13 cellular contexts compared by ENCODE assay signal in genomic region chr11:134725939-134726639, GRCh38.
A peak's percentile ranks its signal among the peaks of the same experiment; 100 is the strongest.
DNase-seq lines count a peak whose midpoint lies in the region; ATAC-seq and TF ChIP-seq lines count a peak whose summit lies in the region.
"Had no signal": no experiment of that assay in that cellular context is flagged by ENCODE, and none has a peak within 500 bp of the region (broad histone marks: within the 10 kb centered on the region; RNA-seq: fewer than 3 reads in every experiment).

No MANE protein-coding gene starts in this region.

- POLR2A ChIA-PET in activated CD4-positive, alpha-beta memory T cell treated with anti-CD3 and anti-CD28 coated beads for 36 hours (lab: Charles Lee) = no interaction called here

- H3K27ac ChIP-seq in dorsolateral prefrontal cortex = peak overlapping the region in 4 of 59 donors; percentile 6 to 47 (median 30)

- H3K27me3 Mint-ChIP-seq in nephron (ENCODE audit: low read depth) = peaks cover 56% of the 10 kb centered on the region
- H3K27me3 Mint-ChIP-seq in activated CD4-positive, alpha-beta memory T cell treated with anti-CD3 and anti-CD28 coated beads for 36 hours = peaks cover 14% of the 10 kb centered on the region

- H3K27me3 ChIP-seq in dorsolateral prefrontal cortex = peaks cover 0 to 20% (median 0%) of the 10 kb centered on the region in 45 donors

- TF ChIP-seq CTCF in dorsolateral prefrontal cortex (IDR thresholded peaks at IDR 0.05 in 54 of 56, conservative IDR thresholded peaks at IDR 0.05 in 2 of 56; ENCODE audit: low read depth in 1 of 56, partially characterized antibody in 56 of 56) (peak in 34 of 56 donors; percentile 6 to 46 (median 29)), nephron (IDR thresholded peaks at IDR 0.05; ENCODE audit: unreplicated experiment in 3 of 3) (peak; percentile 37 to 49 (median 39))

- peak overlapping the region in 1 of 3 experiments; percentile 13 for H3K27ac Mint-ChIP-seq in nephron
- H3K27ac Mint-ChIP-seq in activated CD4-positive, alpha-beta memory T cell treated with anti-CD3 and anti-CD28 coated beads for 36 hours = no peak overlapping the region
- H3K27ac Mint-ChIP-seq: CD4-positive, alpha-beta T cell; natural killer cell treated with Interleukin-12 subunit alpha and Interleukin-12 subunit beta and Interleukin-15 and Interleukin-18, amount 100 ng/mL, for 72 hours; T-cell had no signal

- no peak overlapping the region for H3K4me3 Mint-ChIP-seq in nephron
- H3K4me3 Mint-ChIP-seq in activated CD4-positive, alpha-beta memory T cell treated with anti-CD3 and anti-CD28 coated beads for 36 hours = no peak overlapping the region
- H3K4me3 Mint-ChIP-seq: CD4-positive, alpha-beta T cell; natural killer cell treated with Interleukin-12 subunit alpha and Interleukin-12 subunit beta and Interleukin-15 and Interleukin-18, amount 100 ng/mL, for 72 hours; T-cell had no signal

- no peak for ATAC-seq in HG02840 (IDR thresholded peaks at IDR 0.05; ENCODE audit: low FRiP score, unreplicated experiment)
- ATAC-seq: stimulated activated naive CD8-positive, alpha-beta T cell treated with anti-CD3 and anti-CD28 coated beads, Interleukin-15, Interleukin-2, amounts not matched to agents 100 U/mL and 50 U/mL, for 24 hours; T-cell had no signal

- H3K9me3 Mint-ChIP-seq in nephron = peaks cover 4% of the 10 kb centered on the region
- H3K9me3 Mint-ChIP-seq in activated CD4-positive, alpha-beta memory T cell treated with anti-CD3 and anti-CD28 coated beads for 36 hours = no peaks in the 10 kb centered on the region
- H3K9me3 Mint-ChIP-seq: CD4-positive, alpha-beta T cell; natural killer cell treated with Interleukin-12 subunit alpha and Interleukin-12 subunit beta and Interleukin-15 and Interleukin-18, amount 100 ng/mL, for 72 hours; T-cell had no signal

- intact Hi-C loops in dorsolateral prefrontal cortex (cut with DNase I) = no loop called here
- intact Hi-C loops in activated CD4-positive, alpha-beta memory T cell treated with anti-CD3 and anti-CD28 coated beads for 36 hours (cut with micrococcal nuclease) = no loop called here

- DNase-seq in COLO668 (lab: John Stamatoyannopoulos, UW; ENCODE audit: unreplicated experiment) (peak; percentile 18), HuH-7 (ENCODE audit: low spot score) (peak; percentile 24), dorsolateral prefrontal cortex (peak in 2 of 10 donors; percentile 20 to 44), SIG-M5 (lab: John Stamatoyannopoulos, UW) (no peak), T-helper 2 cell (no peak)
- DNase-seq in activated CD4-positive, alpha-beta memory T cell treated with anti-CD3 and anti-CD28 coated beads for 36 hours = no peak
- DNase-seq: amniotic stem cell; CD4-positive, alpha-beta T cell; stimulated activated naive CD8-positive, alpha-beta T cell treated with anti-CD3 and anti-CD28 coated beads, Interleukin-15, Interleukin-2, amounts not matched to agents 100 U/mL and 50 U/mL, for 24 hours; T-cell had no signal

- peak overlapping the region in 2 of 59 donors; percentile 9 to 26 for H3K4me3 ChIP-seq in dorsolateral prefrontal cortex

- CTCF ChIA-PET in activated CD4-positive, alpha-beta memory T cell treated with anti-CD3 and anti-CD28 coated beads for 36 hours (lab: Charles Lee) = no interaction called here

- H3K4me1 Mint-ChIP-seq in nephron = peaks cover 3% of the 10 kb centered on the region
- H3K4me1 Mint-ChIP-seq in activated CD4-positive, alpha-beta memory T cell treated with anti-CD3 and anti-CD28 coated beads for 36 hours (ENCODE audit: low read depth) = no peaks in the 10 kb centered on the region
- H3K4me1 Mint-ChIP-seq: T-cell had no signal

- H3K36me3 Mint-ChIP-seq in nephron (ENCODE audit: low read depth) = no peaks in the 10 kb centered on the region
- H3K36me3 Mint-ChIP-seq in activated CD4-positive, alpha-beta memory T cell treated with anti-CD3 and anti-CD28 coated beads for 36 hours = no peaks in the 10 kb centered on the region
- H3K36me3 Mint-ChIP-seq: natural killer cell treated with Interleukin-12 subunit alpha and Interleukin-12 subunit beta and Interleukin-15 and Interleukin-18, amount 100 ng/mL, for 72 hours; T-cell had no signal

Comparison
In these comparisons a context has a peak if more than half of its experiments do, and no peak if none do; other contexts are left out.
1. DNase-seq: peak in COLO668 (single experiment) and HuH-7 (single experiment); none in SIG-M5 (single experiment), T-helper 2 cell (0 of 5) and activated CD4-positive, alpha-beta memory T cell treated with anti-CD3 and anti-CD28 coated beads for 36 hours (single experiment).